8 cellular contexts compared by ENCODE assay signal in genomic region chr21:37074546-37074945, GRCh38. TPM values are rescaled to one million over a fixed set of nuclear protein-coding genes. Genes with fewer than 3 reads are reported as not detected.
DNase-seq lines count a peak whose midpoint lies in the region; ATAC-seq and TF ChIP-seq lines count a peak whose summit lies in the region.

No MANE protein-coding gene starts in this region.

- no peak for TF ChIP-seq CTCF in WTC11 (IDR thresholded peaks at IDR 0.05)

- CTCF ChIA-PET in WTC11 (lab: Charles Lee): interaction anchor here (1.5 kb wide), 1 partner anchor 98 kb away, joined by 9 read pairs; no protein-coding TSS in a partner anchor

- DNase-seq in T-helper 1 cell (no peak), WTC11 (ENCODE audit: low spot score) (no peak), UCSD-AML1 (lab: John Stamatoyannopoulos, UW; ENCODE audit: unreplicated experiment) (no peak)

- H3K9ac ChIP-seq in iPS-15b (ENCODE audit: low read depth, low read length): no peak overlapping the region
- peak overlapping the region; percentile 74 to 84 for H3K9ac ChIP-seq in stomach smooth muscle (ENCODE audit: low read length in 2 of 2)

- H3K27ac Mint-ChIP-seq in T-helper 1 cell treated with Interleukin-12 subunit alpha and Interleukin-12 subunit beta and Interleukin-4 antibody, amounts not matched to agents 30 μg/mL and 1 μg/mL, for 36 hours: peak overlapping the region; percentile 94
- H3K27ac Mint-ChIP-seq in WTC11: no peak overlapping the region

- H3K4me1 ChIP-seq in iPS-15b (ENCODE audit: control insufficient read depth, insufficient read depth, low read length): peaks cover 6% of the 10 kb centered on the region
- H3K4me1 ChIP-seq in stomach smooth muscle (ENCODE audit: control insufficient read depth, insufficient read depth, low read length): peaks cover 10% of the 10 kb centered on the region

- H3K27ac ChIP-seq in stomach smooth muscle (ENCODE audit: low read length): no peak overlapping the region

- peaks cover 4% of the 10 kb centered on the region for H3K36me3 Mint-ChIP-seq in T-helper 1 cell treated with Interleukin-12 subunit alpha and Interleukin-12 subunit beta and Interleukin-4 antibody, amounts not matched to agents 30 μg/mL and 1 μg/mL, for 36 hours (ENCODE audit: low read depth)
- peaks cover 5% of the 10 kb centered on the region for H3K36me3 Mint-ChIP-seq in WTC11

- no peaks in the 10 kb centered on the region for H3K9me3 Mint-ChIP-seq in T-helper 1 cell treated with Interleukin-12 subunit alpha and Interleukin-12 subunit beta and Interleukin-4 antibody, amounts not matched to agents 30 μg/mL and 1 μg/mL, for 36 hours
- peaks cover 5% of the 10 kb centered on the region for H3K9me3 Mint-ChIP-seq in WTC11

- H3K9me3 ChIP-seq in iPS-15b (ENCODE audit: control insufficient read depth, insufficient read depth, low read length) (no peaks in the 10 kb centered on the region), stomach smooth muscle (ENCODE audit: control insufficient read depth in 2 of 2, low read length in 2 of 2) (no peaks in the 10 kb centered on the region)

- H3K36me3 ChIP-seq in iPS-15b (ENCODE audit: control insufficient read depth, insufficient read depth, low read length): no peaks in the 10 kb centered on the region
- H3K36me3 ChIP-seq in stomach smooth muscle (ENCODE audit: control insufficient read depth in 2 of 2, insufficient read depth in 2 of 2, low read length in 2 of 2): no peaks in the 10 kb centered on the region

- H3K27me3 ChIP-seq in iPS-15b (ENCODE audit: control insufficient read depth, insufficient read depth, low read length): peaks cover 28% of the 10 kb centered on the region
- no peaks in the 10 kb centered on the region for H3K27me3 ChIP-seq in stomach smooth muscle (ENCODE audit: control insufficient read depth in 1 of 2, insufficient read depth in 2 of 2, low read length in 2 of 2)

- no peaks in the 10 kb centered on the region for H3K27me3 Mint-ChIP-seq in T-helper 1 cell treated with Interleukin-12 subunit alpha and Interleukin-12 subunit beta and Interleukin-4 antibody, amounts not matched to agents 30 μg/mL and 1 μg/mL, for 36 hours (ENCODE audit: low read depth)
- peaks cover 44% of the 10 kb centered on the region for H3K27me3 Mint-ChIP-seq in WTC11 (ENCODE audit: low read depth)

- H3K4me3 ChIP-seq in iPS-15b (ENCODE audit: low read depth, low read length): peak overlapping the region; percentile 80
- peak overlapping the region; percentile 94 to 99 for H3K4me3 ChIP-seq in stomach smooth muscle (ENCODE audit: low read length in 2 of 2)

- ATAC-seq in WTC11 (no peak), GM21360 (IDR thresholded peaks at IDR 0.05; ENCODE audit: unreplicated experiment) (no peak), GM19324 (IDR thresholded peaks at IDR 0.05; ENCODE audit: low FRiP score, unreplicated experiment) (no peak)

- H3K4me3 Mint-ChIP-seq in T-helper 1 cell treated with Interleukin-12 subunit alpha and Interleukin-12 subunit beta and Interleukin-4 antibody, amounts not matched to agents 30 μg/mL and 1 μg/mL, for 36 hours: peak overlapping the region; percentile 93
- peak overlapping the region; percentile 82 for H3K4me3 Mint-ChIP-seq in WTC11

- peaks cover 29% of the 10 kb centered on the region for H3K4me1 Mint-ChIP-seq in T-helper 1 cell treated with Interleukin-12 subunit alpha and Interleukin-12 subunit beta and Interleukin-4 antibody, amounts not matched to agents 30 μg/mL and 1 μg/mL, for 36 hours (ENCODE audit: low read depth)
- peaks cover 17% of the 10 kb centered on the region for H3K4me1 Mint-ChIP-seq in WTC11

- POLR2A ChIA-PET in WTC11 (lab: Charles Lee): no interaction called here

TF ChIP-seq in WTC11, 78 proteins besides CTCF, POLR2A, EP300 and RAD21:
- no peak for TF ChIP-seq ZNF416 (CRISPR knock-in tag; IDR thresholded peaks at IDR 0.05)

RNA-seq across cellular contexts. Expression of gene TTC3, which starts 1.5 kb away (rescaled TPM):
- total RNA-seq in WTC11 (2021): 27.8 to 29.2 TPM (median 29.0 TPM) in 3 replicates

RNA-seq across cellular contexts. Expression of gene PIGP, which starts 1.7 kb away (rescaled TPM):
- total RNA-seq in WTC11 (2021): 10.9 to 17.0 TPM (median 16.2 TPM) in 3 replicates
